ENCODE assay signal across 13 cellular contexts in genomic region chr1:182146286-182146685, GRCh38.
DNase-seq lines count a peak whose midpoint lies in the region; ATAC-seq, FAIRE-seq and TF ChIP-seq lines count a peak whose summit lies in the region.
"Had no signal": no experiment of that assay in that cellular context is flagged by ENCODE, and none has a peak within 500 bp of the region (broad histone marks: within the 10 kb centered on the region; RNA-seq: fewer than 3 reads in every experiment).

No MANE protein-coding gene starts in this region.

- no peak for TF ChIP-seq CTCF in DND-41 (IDR thresholded peaks at IDR 0.05; ENCODE audit: borderline replicate concordance, extremely low read depth, low read length, poor library complexity, severe bottlenecking)
- no peak for TF ChIP-seq CTCF in PC-3 (conservative IDR thresholded peaks at IDR 0.05; ENCODE audit: low read depth, low read length)
- TF ChIP-seq CTCF in foreskin keratinocyte (conservative IDR thresholded peaks at IDR 0.05): no peak
- TF ChIP-seq CTCF in gastrocnemius medialis (IDR thresholded peaks at IDR 0.05 in 4 of 5, conservative IDR thresholded peaks at IDR 0.05 in 1 of 5): no peak
- no peak for TF ChIP-seq CTCF in OCI-LY7 (conservative IDR thresholded peaks at IDR 0.05; ENCODE audit: low read length)

- H3K27ac Mint-ChIP-seq in naive thymus-derived CD8-positive, alpha-beta T cell: peak overlapping the region in 1 of 10 donors; percentile 23

- H4K20me1 ChIP-seq in DND-41 (ENCODE audit: insufficient read depth, low read length) (no peaks in the 10 kb centered on the region), PC-3 (ENCODE audit: low read length) (no peaks in the 10 kb centered on the region), OCI-LY7 (ENCODE audit: insufficient read depth, low read length) (no peaks in the 10 kb centered on the region)

- H3K4me3 ChIP-seq in DND-41 (ENCODE audit: low read depth in 1 of 2, low read length in 2 of 2): no peak overlapping the region
- no peak overlapping the region for H3K4me3 ChIP-seq in PC-3 (ENCODE audit: low read length)
- no peak overlapping the region for H3K4me3 ChIP-seq in gastrocnemius medialis
- H3K4me3 ChIP-seq in OCI-LY7 (ENCODE audit: low read depth, low read length, poor library complexity, severe bottlenecking): no peak overlapping the region
- H3K4me3 ChIP-seq: SJCRH30, testis had no signal

- peaks cover 7 to 22% (median 8%) of the 10 kb centered on the region in 4 donors for H3K4me1 Mint-ChIP-seq in naive thymus-derived CD8-positive, alpha-beta T cell

- POLR2A ChIA-PET in PC-3 (lab: Charles Lee; ENCODE audit: unreplicated experiment) (no interaction called here), OCI-LY7 (lab: Charles Lee) (interaction anchor here (0.6 to 1.0 kb wide), 2 partner anchors 13 to 38 kb away, joined by 3 to 4 read pairs; no protein-coding TSS in a partner anchor)
- POLR2A ChIA-PET in naive thymus-derived CD8-positive, alpha-beta T cell (lab: Charles Lee): interaction anchor here (0.9 kb wide), 1 partner anchor 61 kb away, joined by 3 read pairs; no protein-coding TSS in a partner anchor

- H3K9me3 Mint-ChIP-seq in naive thymus-derived CD8-positive, alpha-beta T cell: no peaks in the 10 kb centered on the region

- no peaks in the 10 kb centered on the region for H3K79me2 ChIP-seq in DND-41 (ENCODE audit: insufficient read depth, low read length)
- no peaks in the 10 kb centered on the region for H3K79me2 ChIP-seq in PC-3 (ENCODE audit: low read length)
- no peaks in the 10 kb centered on the region for H3K79me2 ChIP-seq in OCI-LY7 (ENCODE audit: insufficient read depth, low read depth, low read length)

- no peaks in the 10 kb centered on the region for H3F3A ChIP-seq in PC-3 (ENCODE audit: low read length, unreplicated experiment)

- H3K9me2 ChIP-seq in PC-3 (replicated peaks; ENCODE audit: low read length) (no peaks in the 10 kb centered on the region), OCI-LY7 (ENCODE audit: insufficient read depth, low read length) (no peaks in the 10 kb centered on the region)

- TF ChIP-seq POLR2A in gastrocnemius medialis (IDR thresholded peaks at IDR 0.05): no peak

- CTCF ChIA-PET in PC-3 (lab: Charles Lee): no interaction called here
- CTCF ChIA-PET in OCI-LY7 (lab: Charles Lee; ENCODE audit: unreplicated experiment): no interaction called here

- H3K27ac ChIP-seq in DND-41 (ENCODE audit: low read length) (0 out of 2 replicates have a peak overlapping the region, but pooled peaks have one; percentile 6), PC-3 (ENCODE audit: low read length) (no peak overlapping the region), foreskin keratinocyte (peak overlapping the region; percentile 6), gastrocnemius medialis (peak overlapping the region; percentile 94 to 98 (median 96)), OCI-LY7 (ENCODE audit: low read depth, low read length, poor library complexity, severe bottlenecking) (no peak overlapping the region)
- H3K27ac ChIP-seq: SJCRH30 had no signal

- no peak overlapping the region for H3K4me2 ChIP-seq in DND-41 (ENCODE audit: insufficient read depth, low read length)
- no peak overlapping the region for H3K4me2 ChIP-seq in PC-3 (ENCODE audit: low read length)
- no peak overlapping the region for H3K4me2 ChIP-seq in OCI-LY7 (ENCODE audit: low read length)

- H2AFZ ChIP-seq in DND-41 (ENCODE audit: low read depth, low read length) (0 out of 2 replicates have a peak overlapping the region, but pooled peaks have one; percentile 25), PC-3 (ENCODE audit: low read length) (no peak overlapping the region), OCI-LY7 (ENCODE audit: low read length) (no peak overlapping the region)

- H3K9ac ChIP-seq in DND-41 (ENCODE audit: low read depth, low read length): no peak overlapping the region
- no peak overlapping the region for H3K9ac ChIP-seq in PC-3 (ENCODE audit: low read length)

- ATAC-seq in DND-41 (ENCODE audit: insufficient read depth, low read depth) (no peak), PC-3 (no peak), foreskin keratinocyte (no peak), gastrocnemius medialis (no peak), HG02981 (IDR thresholded peaks at IDR 0.05; ENCODE audit: unreplicated experiment) (no peak)
- ATAC-seq in naive thymus-derived CD8-positive, alpha-beta T cell: no peak

- peaks cover 0 to 19% (median 9%) of the 10 kb centered on the region in 5 donors for H3K27me3 Mint-ChIP-seq in naive thymus-derived CD8-positive, alpha-beta T cell

- H3K36me3 ChIP-seq in DND-41 (ENCODE audit: insufficient read depth, low read length) (no peaks in the 10 kb centered on the region), PC-3 (ENCODE audit: low read depth, low read length) (no peaks in the 10 kb centered on the region), gastrocnemius medialis (no peaks in the 10 kb centered on the region), OCI-LY7 (ENCODE audit: insufficient read depth, low read length) (no peaks in the 10 kb centered on the region)
- H3K36me3 ChIP-seq: SJCRH30 had no signal

- intact Hi-C loops in PC-3 (cut with micrococcal nuclease) (no loop called here), gastrocnemius medialis (cut with DNase I; ENCODE audit: low total_unique reads) (loop anchor here (10.0 kb wide), 1 partner anchor 459 kb away; the partner anchor contains the start of gene RGS16), OCI-LY7 (cut with micrococcal nuclease; ENCODE audit: unreplicated experiment) (loop anchor here (10.0 kb wide), 1 partner anchor 639 kb away; the partner anchor contains the start of gene NPL)

- H3K9me3 ChIP-seq in DND-41 (ENCODE audit: insufficient read depth, low read length, severe bottlenecking): no peaks in the 10 kb centered on the region
- H3K9me3 ChIP-seq in PC-3 (ENCODE audit: low read length): no peaks in the 10 kb centered on the region
- no peaks in the 10 kb centered on the region for H3K9me3 ChIP-seq in gastrocnemius medialis
- no peaks in the 10 kb centered on the region for H3K9me3 ChIP-seq in OCI-LY7 (ENCODE audit: low read length)
- H3K9me3 ChIP-seq: SJCRH30, testis had no signal

- BruUV-seq in PC-3 (replicated peaks; lab: Mats Ljungman, UMichigan) (no TSS peak), OCI-LY7 (replicated peaks; lab: Mats Ljungman, UMichigan) (no TSS peak)

- in situ Hi-C loops in gastrocnemius medialis (cut with MboI; ENCODE audit: low sequenced_read_pairs in 4 of 4): loop anchor here in 3 of 4 donors (10.0 kb wide), 3 partner anchors 49 to 149 kb away; no protein-coding TSS in a partner anchor

- H3K36me3 Mint-ChIP-seq in naive thymus-derived CD8-positive, alpha-beta T cell: no peaks in the 10 kb centered on the region

- H3K27me3 ChIP-seq in DND-41 (ENCODE audit: insufficient read depth, low read length, poor library complexity) (no peaks in the 10 kb centered on the region), PC-3 (ENCODE audit: low read length) (no peaks in the 10 kb centered on the region), foreskin keratinocyte (no peaks in the 10 kb centered on the region), gastrocnemius medialis (no peaks in the 10 kb centered on the region)
- H3K27me3 ChIP-seq: SJCRH30, testis had no signal

- H3K4me3 Mint-ChIP-seq in naive thymus-derived CD8-positive, alpha-beta T cell: no peak overlapping the region

- DNase-seq in DND-41 (no peak), PC-3 (peak; percentile 21), foreskin keratinocyte (peak in 1 of 2 donors; percentile 35), gastrocnemius medialis (no peak), RCC 7860 (ENCODE audit: low spot score) (no peak), OCI-LY7 (ENCODE audit: low spot score) (no peak)
- no peak for DNase-seq in naive thymus-derived CD8-positive, alpha-beta T cell
- DNase-seq: activated naive CD4-positive, alpha-beta T cell treated with anti-CD3 and anti-CD28 coated beads, Interleukin-2, amount 50 U/mL, for 16 hours; DMS153; NCI-H1092; SJCRH30; testis had no signal

- no peak for FAIRE-seq in RCC 7860 (lab: Jason Lieb, UNC)

- H3K4me1 ChIP-seq in DND-41 (ENCODE audit: insufficient read depth, low read length): peaks cover 31% of the 10 kb centered on the region
- H3K4me1 ChIP-seq in PC-3 (ENCODE audit: insufficient read depth, low read length): peaks cover 20% of the 10 kb centered on the region
- peaks cover 31% of the 10 kb centered on the region for H3K4me1 ChIP-seq in foreskin keratinocyte
- peaks cover 27 to 28% of the 10 kb centered on the region in 2 donors for H3K4me1 ChIP-seq in gastrocnemius medialis
- H3K4me1 ChIP-seq in OCI-LY7 (ENCODE audit: insufficient read depth, low read length, poor library complexity, severe bottlenecking): no peaks in the 10 kb centered on the region

Comparison
In these comparisons a context has a peak if more than half of its experiments do, and no peak if none do; other contexts are left out.
1. H3K27ac ChIP-seq: peak in DND-41 (single experiment), foreskin keratinocyte (single experiment) and gastrocnemius medialis (4 of 4); none in PC-3 (single experiment) and OCI-LY7 (single experiment).